ENCODE assay signal across 18 cellular contexts in genomic region chrX:47877327-47877726, GRCh38. TPM values are rescaled to one million over a fixed set of nuclear protein-coding genes. Genes with fewer than 3 reads are reported as not detected.
DNase-seq lines count a peak whose midpoint lies in the region; ATAC-seq, FAIRE-seq and TF ChIP-seq lines count a peak whose summit lies in the region.
"Had no signal": no experiment of that assay in that cellular context is flagged by ENCODE, and none has a peak within 500 bp of the region (broad histone marks: within the 10 kb centered on the region; RNA-seq: fewer than 3 reads in every experiment).

No MANE protein-coding gene starts in this region.

- no peak overlapping the region for H3K4me3 Mint-ChIP-seq in mesothelial cell of epicardium
- H3K4me3 Mint-ChIP-seq: T-helper 17 cell had no signal

- H3K36me3 Mint-ChIP-seq in mesothelial cell of epicardium = peaks cover 40% of the 10 kb centered on the region

- no peaks in the 10 kb centered on the region for H3K27me3 ChIP-seq in bronchial epithelial cell (ENCODE audit: control insufficient read depth, insufficient read depth, low read length)

- no peak overlapping the region for H3K4me3 ChIP-seq in bronchial epithelial cell (ENCODE audit: low read depth, low read length)
- H3K4me3 ChIP-seq: BLaER1 treated with 17β-estradiol and CSF1 and Interleukin-3, amounts not matched to agents 10 nM and 100 nM; HAP-1 had no signal

- no peak for TF ChIP-seq CTCF in bronchial epithelial cell (IDR thresholded peaks at IDR 0.05; ENCODE audit: insufficient read depth, low read length, severe bottlenecking)
- TF ChIP-seq CTCF in mesothelial cell of epicardium (IDR thresholded peaks at IDR 0.05; ENCODE audit: unreplicated experiment) = no peak

- no peaks in the 10 kb centered on the region for H3K4me1 Mint-ChIP-seq in mesothelial cell of epicardium
- H3K4me1 Mint-ChIP-seq: T-helper 17 cell had no signal

- H3K9me3 Mint-ChIP-seq in mesothelial cell of epicardium = peaks cover 58% of the 10 kb centered on the region

- peak; percentile 48 for ATAC-seq in GM18861 (IDR thresholded peaks at IDR 0.05; ENCODE audit: unreplicated experiment)
- ATAC-seq in HG02798 (IDR thresholded peaks at IDR 0.05; ENCODE audit: poor library complexity, unreplicated experiment) = peak; percentile 91
- ATAC-seq: T-helper 17 cell had no signal

- FAIRE-seq in bronchial epithelial cell (lab: Jason Lieb, UNC) = peak; percentile 76
- FAIRE-seq: HTR-8/SVneo had no signal

- no peaks in the 10 kb centered on the region for H3K36me3 ChIP-seq in bronchial epithelial cell (ENCODE audit: control insufficient read depth, insufficient read depth, low read length)
- H3K36me3 ChIP-seq: HAP-1 had no signal

- no peaks in the 10 kb centered on the region for H3K27me3 Mint-ChIP-seq in mesothelial cell of epicardium (ENCODE audit: low read depth)
- H3K27me3 Mint-ChIP-seq: T-helper 17 cell had no signal

- no peak overlapping the region for H3K27ac Mint-ChIP-seq in mesothelial cell of epicardium
- H3K27ac Mint-ChIP-seq: T-helper 17 cell had no signal

- DNase-seq in bronchial epithelial cell (ENCODE audit: low read depth) = no peak
- no peak for DNase-seq in HUDEP-2 (lab: John Stamatoyannopoulos, UW; ENCODE audit: unreplicated experiment in 76 of 76)
- DNase-seq in mesothelial cell of epicardium (ENCODE audit: low spot score in 2 of 2, unreplicated experiment in 2 of 2) = no peak
- DNase-seq in NCI-H2081 (lab: John Stamatoyannopoulos, UW) = no peak
- no peak for DNase-seq in cerebellar nuclear complex (lab: John Stamatoyannopoulos, UW)
- DNase-seq: DMS 273 treated with DMSO at 0.1 percent for 48 hours, EL, NCI-H1105, NCI-H187 treated with DMSO at 0.1 percent for 48 hours, NCI-H2171, NCI-H82, SIG-M5, T-helper 17 cell had no signal

RNA-seq across cellular contexts. Expression of gene ZNF81, which starts 40.6 kb away (rescaled TPM):
- total RNA-seq in bronchial epithelial cell = 2.4 and 3.8 TPM in 2 replicates
- total RNA-seq in mesothelial cell of epicardium = 10.7 to 13.5 TPM (median 12.5 TPM) in 3 replicates
